ENCODE assay signal across 16 cellular contexts in the genomic region with DNA sequence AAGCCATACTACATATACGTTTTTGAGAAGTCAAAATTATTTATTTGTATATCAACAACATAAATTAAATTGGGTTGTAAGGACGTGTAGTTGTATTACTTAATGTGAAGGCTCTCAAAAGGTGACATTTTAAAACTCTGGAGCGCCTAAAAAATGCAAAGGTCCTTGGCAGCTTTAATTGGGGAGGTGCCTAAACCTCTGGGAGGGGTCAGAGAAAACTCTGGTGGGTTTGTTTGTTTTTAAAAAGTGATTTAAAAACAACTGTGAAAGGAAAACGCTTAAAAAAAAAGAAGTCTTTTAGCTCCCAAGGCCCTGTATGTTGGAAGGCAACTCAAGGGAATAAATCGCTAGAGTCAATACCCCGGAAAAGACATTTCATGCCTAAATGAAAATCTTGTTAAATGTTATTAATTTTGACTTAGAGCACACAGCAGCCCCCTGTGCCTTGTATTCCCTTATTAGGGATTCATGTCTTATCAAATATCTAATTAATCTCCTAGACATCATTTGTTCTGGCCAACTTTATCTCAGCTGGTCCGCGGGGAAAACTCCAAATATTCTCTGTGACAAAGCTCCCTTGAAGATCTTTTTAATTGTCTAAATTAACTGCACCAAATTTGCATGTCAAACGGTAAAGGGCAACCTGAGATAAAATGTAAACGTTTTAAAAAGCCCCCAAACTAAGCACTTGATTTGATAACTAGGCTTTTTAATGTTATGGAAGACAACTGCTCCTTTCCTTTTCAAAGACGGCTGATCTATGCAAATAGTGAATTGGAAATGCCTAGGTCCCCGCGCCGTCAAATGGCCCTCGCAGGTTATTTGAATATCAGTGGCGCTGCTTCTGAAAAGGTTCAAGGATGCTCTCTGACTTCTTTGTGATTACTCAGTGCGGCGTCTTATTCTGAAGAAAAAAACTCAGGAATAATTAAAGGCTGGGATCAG. TPM values are rescaled to one million over a fixed set of nuclear protein-coding genes. Genes with fewer than 3 reads are reported as not detected.
DNase-seq lines count a peak whose midpoint lies in the region; ATAC-seq, FAIRE-seq and TF ChIP-seq lines count a peak whose summit lies in the region.
"Had no signal": no experiment of that assay in that cellular context is flagged by ENCODE, and none has a peak within 500 bp of the region (broad histone marks: within the 10 kb centered on the region; RNA-seq: fewer than 3 reads in every experiment).

No MANE protein-coding gene starts in this region.

- TF ChIP-seq CTCF in KMS-11 (conservative IDR thresholded peaks at IDR 0.05; ENCODE audit: low read depth, low read length): no peak
- no peak for TF ChIP-seq CTCF in brain (conservative IDR thresholded peaks at IDR 0.05)
- TF ChIP-seq CTCF in osteoblast (IDR thresholded peaks at IDR 0.05; ENCODE audit: extremely low read depth, low read depth, low read length): no peak
- no peak for TF ChIP-seq CTCF in coronary artery (IDR thresholded peaks at IDR 0.05)

- peaks cover 83% of the 10 kb centered on the region for H3K27me3 Mint-ChIP-seq in activated T-cell treated with anti-CD3 and anti-CD28 coated beads, Interleukin-2, amount 50 U/mL, for 24 hours
- H3K27me3 Mint-ChIP-seq in activated T-cell treated with anti-CD3 and anti-CD28 coated beads, Interleukin-2, amount 50 U/mL, for 4 hours (ENCODE audit: low read depth): peaks cover 67% of the 10 kb centered on the region
- peaks cover 76% of the 10 kb centered on the region for H3K27me3 Mint-ChIP-seq in brain

- H3K4me1 Mint-ChIP-seq in activated T-cell treated with anti-CD3 and anti-CD28 coated beads, Interleukin-2, amount 50 U/mL, for 24 hours (ENCODE audit: low read depth): peaks cover 47% of the 10 kb centered on the region
- H3K4me1 Mint-ChIP-seq in activated T-cell treated with anti-CD3 and anti-CD28 coated beads, Interleukin-2, amount 50 U/mL, for 4 hours (ENCODE audit: low read depth): peaks cover 35% of the 10 kb centered on the region
- peaks cover 53% of the 10 kb centered on the region for H3K4me1 Mint-ChIP-seq in brain

- H3K27ac ChIP-seq in KMS-11: no peak overlapping the region
- no peak overlapping the region for H3K27ac ChIP-seq in osteoblast (ENCODE audit: low read depth, low read length)
- H3K27ac ChIP-seq in coronary artery: no peak overlapping the region
- H3K27ac ChIP-seq: gastrocnemius medialis had no signal

- no peaks in the 10 kb centered on the region for H3K9me3 ChIP-seq in osteoblast (ENCODE audit: low read depth, low read length)
- H3K9me3 ChIP-seq: gastrocnemius medialis had no signal

- no peaks in the 10 kb centered on the region for H3K79me2 ChIP-seq in KMS-11 (ENCODE audit: insufficient read depth, low read depth)
- H3K79me2 ChIP-seq in osteoblast (ENCODE audit: insufficient read depth, low read length): no peaks in the 10 kb centered on the region

- no peak overlapping the region for H3K9ac ChIP-seq in KMS-11

- no peak for FAIRE-seq in GM12891 (lab: Jason Lieb, UNC)
- FAIRE-seq in GM19239 (lab: Jason Lieb, UNC): no peak
- FAIRE-seq: GM18507, kidney had no signal

- TF ChIP-seq POLR2A in GM12891 (IDR thresholded peaks at IDR 0.05; ENCODE audit: low read depth, low read length): no peak

- no peak for ATAC-seq in activated T-cell treated with anti-CD3 and anti-CD28 coated beads, Interleukin-2, amount 50 U/mL, for 4 hours
- ATAC-seq: gastrocnemius medialis, HCT116, right cardiac atrium had no signal

- H4K20me1 ChIP-seq in KMS-11 (ENCODE audit: insufficient read depth) (peaks cover 5% of the 10 kb centered on the region; the same call in 1 of the 2 replicates), osteoblast (ENCODE audit: insufficient read depth, low read length) (peaks cover 6% of the 10 kb centered on the region)

- H2AFZ ChIP-seq in KMS-11 (ENCODE audit: low read depth): no peak overlapping the region
- H2AFZ ChIP-seq in osteoblast (ENCODE audit: low read length): no peak overlapping the region

- no peak overlapping the region for H3K4me3 Mint-ChIP-seq in activated T-cell treated with anti-CD3 and anti-CD28 coated beads, Interleukin-2, amount 50 U/mL, for 24 hours
- no peak overlapping the region for H3K4me3 Mint-ChIP-seq in activated T-cell treated with anti-CD3 and anti-CD28 coated beads, Interleukin-2, amount 50 U/mL, for 4 hours
- peak overlapping the region; percentile 45 to 87 (median 83) for H3K4me3 Mint-ChIP-seq in brain

- H3K27ac Mint-ChIP-seq in activated T-cell treated with anti-CD3 and anti-CD28 coated beads, Interleukin-2, amount 50 U/mL, for 24 hours: peak overlapping the region; percentile 37
- H3K27ac Mint-ChIP-seq in brain: peak overlapping the region in 4 of 5 experiments; percentile 66 to 96 (median 93)

- H3K36me3 ChIP-seq in KMS-11 (ENCODE audit: insufficient read depth): no peaks in the 10 kb centered on the region
- H3K36me3 ChIP-seq in osteoblast (ENCODE audit: insufficient read depth, low read length): no peaks in the 10 kb centered on the region
- H3K36me3 ChIP-seq: gastrocnemius medialis had no signal

- DNase-seq in activated T-cell treated with anti-CD3 and anti-CD28 coated beads, Interleukin-2, amount 50 U/mL, for 24 hours: no peak
- no peak for DNase-seq in activated T-cell treated with anti-CD3 and anti-CD28 coated beads, Interleukin-2, amount 50 U/mL, for 4 hours
- peak; percentile 75 for DNase-seq in osteoblast (ENCODE audit: insufficient read length, low spot score, missing footprints)
- no peak for DNase-seq in GM12891 (ENCODE audit: insufficient read length, low spot score)
- DNase-seq in coronary artery (ENCODE audit: low spot score): no peak
- DNase-seq in GM19239 (ENCODE audit: insufficient read length, low spot score): no peak
- DNase-seq: gastrocnemius medialis; kidney; NCI-H1048; right cardiac atrium; stimulated activated naive CD4-positive, alpha-beta T cell treated with Interleukin-2 at 50 U/mL for 16 hours had no signal

- peak overlapping the region; percentile 86; the same call in 1 of the 2 replicates for H3K4me2 ChIP-seq in KMS-11
- no peak overlapping the region for H3K4me2 ChIP-seq in osteoblast (ENCODE audit: insufficient read depth, low read length)

- H3K4me1 ChIP-seq in KMS-11 (ENCODE audit: low read depth, poor library complexity, severe bottlenecking) (peaks cover 28% of the 10 kb centered on the region), osteoblast (ENCODE audit: insufficient read depth, low read length) (peaks cover 12% of the 10 kb centered on the region)

- no peaks in the 10 kb centered on the region for H3K9me3 Mint-ChIP-seq in activated T-cell treated with anti-CD3 and anti-CD28 coated beads, Interleukin-2, amount 50 U/mL, for 24 hours
- no peaks in the 10 kb centered on the region for H3K9me3 Mint-ChIP-seq in activated T-cell treated with anti-CD3 and anti-CD28 coated beads, Interleukin-2, amount 50 U/mL, for 4 hours
- peaks cover 0 to 3% (median 0%) of the 10 kb centered on the region in 5 experiments for H3K9me3 Mint-ChIP-seq in brain

- no peak overlapping the region for H3K4me3 ChIP-seq in KMS-11 (IDR thresholded peaks at IDR 0.05; ENCODE audit: insufficient read depth, low read depth, low read length)
- H3K4me3 ChIP-seq in osteoblast (ENCODE audit: insufficient read depth, low read length): no peak overlapping the region
- H3K4me3 ChIP-seq in coronary artery: no peak overlapping the region
- H3K4me3 ChIP-seq: gastrocnemius medialis had no signal

- no peaks in the 10 kb centered on the region for H3K36me3 Mint-ChIP-seq in activated T-cell treated with anti-CD3 and anti-CD28 coated beads, Interleukin-2, amount 50 U/mL, for 24 hours (ENCODE audit: low read depth)
- peaks cover 3% of the 10 kb centered on the region for H3K36me3 Mint-ChIP-seq in activated T-cell treated with anti-CD3 and anti-CD28 coated beads, Interleukin-2, amount 50 U/mL, for 4 hours (ENCODE audit: insufficient read depth)
- peaks cover 6% of the 10 kb centered on the region for H3K36me3 Mint-ChIP-seq in brain

- peaks cover 72% of the 10 kb centered on the region for H3K27me3 ChIP-seq in KMS-11 (ENCODE audit: insufficient read depth, low read depth)
- H3K27me3 ChIP-seq in osteoblast (ENCODE audit: insufficient read depth, low read length): peaks cover 98% of the 10 kb centered on the region

TF ChIP-seq in GM12891, 5 proteins besides CTCF, POLR2A, EP300 and RAD21:
- no peak for TF ChIP-seq TAF1 (IDR thresholded peaks at IDR 0.05; ENCODE audit: low read depth, low read length)
- TF ChIP-seq POLR2AphosphoS5 (IDR thresholded peaks at IDR 0.05; ENCODE audit: low read depth, low read length): no peak
- no peak for TF ChIP-seq SPI1 (IDR thresholded peaks at IDR 0.05; ENCODE audit: low read depth, low read length)
- no peak for TF ChIP-seq PAX5 (IDR thresholded peaks at IDR 0.05; ENCODE audit: insufficient read depth, low read length, severe bottlenecking)
- no peak for TF ChIP-seq POU2F2 (IDR thresholded peaks at IDR 0.05; ENCODE audit: low read depth, low read length)

RNA-seq across cellular contexts. Expression of a gene that starts 4.1 kb away (rescaled TPM):
- total RNA-seq in activated T-cell treated with anti-CD3 and anti-CD28 coated beads, Interleukin-2, amount 50 U/mL, for 4 hours: not detected
- polyA plus RNA-seq in brain (ENCODE audit: insufficient read depth, low read depth, low replicate concordance): 0.61 TPM
- total RNA-seq in osteoblast: not detected in 2 replicates
- polyA plus RNA-seq in GM12891 (2012; ENCODE audit: low read depth, missing spikeins): not detected
- total RNA-seq: kidney, right cardiac atrium had no signal
- polyA plus RNA-seq: BJ, right cardiac atrium had no signal

RNA-seq across cellular contexts. Expression of a gene that starts 56.6 kb away (rescaled TPM):
- total RNA-seq in activated T-cell treated with anti-CD3 and anti-CD28 coated beads, Interleukin-2, amount 50 U/mL, for 4 hours: 10 to 100 TPM; 11.7 to 14.4 (median 14.2) TPM
- polyA plus RNA-seq in brain (ENCODE audit: insufficient read depth, low read depth, low replicate concordance): 9.6 TPM
- total RNA-seq in osteoblast: 29.7 and 33.0 TPM in 2 replicates
- polyA plus RNA-seq in GM12891 (2012; ENCODE audit: low read depth, missing spikeins): 8.4 TPM

Comparison
In these comparisons a context has a peak if more than half of its experiments do, and no peak if none do; other contexts are left out.
1. H3K4me3 Mint-ChIP-seq: peak in brain (5 of 5); none in activated T-cell treated with anti-CD3 and anti-CD28 coated beads, Interleukin-2, amount 50 U/mL, for 24 hours (single experiment) and activated T-cell treated with anti-CD3 and anti-CD28 coated beads, Interleukin-2, amount 50 U/mL, for 4 hours (single experiment).